8 cellular contexts compared by ENCODE assay signal in genomic region chr1:23742670-23743286, GRCh38. TPM values are rescaled to one million over a fixed set of nuclear protein-coding genes. Genes with fewer than 3 reads are reported as not detected.
DNase-seq lines count a peak whose midpoint lies in the region; ATAC-seq, FAIRE-seq and TF ChIP-seq lines count a peak whose summit lies in the region.

No MANE protein-coding gene starts in this region.

- TF ChIP-seq POLR2A in HepG2 (IDR thresholded peaks at IDR 0.05; ENCODE audit: insufficient read depth in 1 of 2, low read depth in 2 of 2, low read length in 2 of 2) (no peak), suprapubic skin (IDR thresholded peaks at IDR 0.05) (no peak)

- H3K27me3 ChIP-seq in BLaER1 (no peaks in the 10 kb centered on the region), HepG2 (ENCODE audit: control insufficient read depth in 1 of 2, insufficient read depth in 2 of 2, low read length in 2 of 2) (no peaks in the 10 kb centered on the region; a peak in 1 of 5 replicates), suprapubic skin (no peaks in the 10 kb centered on the region)

- H3K9me3 ChIP-seq in BLaER1 (no peaks in the 10 kb centered on the region), HepG2 (ENCODE audit: low read length) (no peaks in the 10 kb centered on the region), suprapubic skin (no peaks in the 10 kb centered on the region)

- no peak for TF ChIP-seq EP300 in HepG2 (IDR thresholded peaks at IDR 0.05; ENCODE audit: low read depth in 2 of 2, low read length in 2 of 2)
- TF ChIP-seq EP300 in HepG2 (CRISPR knock-in tag; IDR thresholded peaks at IDR 0.05; ENCODE audit: borderline replicate concordance) = no peak
- no peak for TF ChIP-seq EP300 in suprapubic skin (IDR thresholded peaks at IDR 0.05)

- no peak for TF ChIP-seq RAD21 in HepG2 (CRISPR knock-in tag; IDR thresholded peaks at IDR 0.05)

- FAIRE-seq in HepG2 (lab: Jason Lieb, UNC) = no peak

- 25% methylated on average over 11 of the region's 28 CpGs for WGBS in HepG2 (ENCODE audit: low lambda C conversion rate)
- 27% methylated on average over 9 of the region's 28 CpGs for WGBS in suprapubic skin

- H3K9ac ChIP-seq in BLaER1 (peak overlapping the region; percentile 98), HepG2 (ENCODE audit: insufficient read depth, low read depth, low read length) (peak overlapping the region; percentile 89)

- H3K9me3 Mint-ChIP-seq in brain = peaks cover 0 to 6% (median 0%) of the 10 kb centered on the region in 5 experiments

- no peak for DNase-seq in LNCaP clone FGC (ENCODE audit: low read depth)
- DNase-seq in HepG2 (ENCODE audit: low spot score) = no peak
- peak in 1 of 2 donors; percentile 62 for DNase-seq in suprapubic skin (ENCODE audit: low spot score in 2 of 2)
- no peak for DNase-seq in amniotic stem cell (lab: John Stamatoyannopoulos, UW)

- TSS peak; percentile 87 for BruUV-seq in HepG2 (replicated peaks; lab: Mats Ljungman, UMichigan)

- H3K27me3 Mint-ChIP-seq in brain = peaks cover 5% of the 10 kb centered on the region

- CTCF ChIA-PET in HepG2 (lab: Yijun Ruan, JAX; ENCODE audit: low intra/inter-chr PET ratio, low total read pairs) = no interaction called here

- peaks cover 47% of the 10 kb centered on the region for H3K4me1 Mint-ChIP-seq in brain

- peak overlapping the region; percentile 30 to 96 (median 91) for H3K27ac Mint-ChIP-seq in brain

- no peak for TF ChIP-seq CTCF in LNCaP clone FGC (IDR thresholded peaks at IDR 0.05; ENCODE audit: control insufficient read depth, extremely low read depth, insufficient read depth)
- no peak for TF ChIP-seq CTCF in brain (conservative IDR thresholded peaks at IDR 0.05)
- TF ChIP-seq CTCF in HepG2 (CRISPR knock-in tag; IDR thresholded peaks at IDR 0.05) = no peak
- no peak for TF ChIP-seq CTCF in suprapubic skin (IDR thresholded peaks at IDR 0.05)

- ATAC-seq in GM19455 (IDR thresholded peaks at IDR 0.05; ENCODE audit: unreplicated experiment) = peak; percentile 26
- peak; percentile 68 for ATAC-seq in HepG2
- no peak for ATAC-seq in GM21423 (IDR thresholded peaks at IDR 0.05; ENCODE audit: unreplicated experiment)

- H2AFZ ChIP-seq in HepG2 (ENCODE audit: low read length) = no peak overlapping the region

- POLR2A ChIA-PET in HepG2 (lab: Yijun Ruan, JAX) = interaction anchor here (0.9 to 4.5 kb wide), 5 partner anchors 15 to 51 kb away, joined by 4 to 42 read pairs (median 18); partner anchors contain the start of genes PITHD1 and RPL11

- in situ Hi-C loops in HepG2 (cut with HindIII; ENCODE audit: extremely low pct_ligation_motif_present, low pct_unique_long_range_greater_than_20kb) = no loop called here

- H3K79me2 ChIP-seq in HepG2 (ENCODE audit: insufficient read depth, low read length) = peaks cover 42% of the 10 kb centered on the region

- H4K20me1 ChIP-seq in BLaER1 = peaks cover 44% of the 10 kb centered on the region
- peaks cover 8% of the 10 kb centered on the region for H4K20me1 ChIP-seq in HepG2 (ENCODE audit: insufficient read depth, low read length)

- H3K27ac ChIP-seq in BLaER1 (peak overlapping the region; percentile 96), HepG2 (ENCODE audit: extremely low read length, insufficient read depth, low read length) (peak overlapping the region; percentile 79), suprapubic skin (peak overlapping the region; percentile 90)

- H3K4me3 ChIP-seq in BLaER1 = peak overlapping the region; percentile 100
- H3K4me3 ChIP-seq in LNCaP clone FGC (ENCODE audit: low read depth, low read length) = peak overlapping the region; percentile 71
- H3K4me3 ChIP-seq in HepG2 (replicated peaks in 1 of 3; ENCODE audit: insufficient read depth in 1 of 3, low read depth in 2 of 3, low read length in 3 of 3) = peak overlapping the region; percentile 81 to 98 (median 93)
- peak overlapping the region; percentile 81 for H3K4me3 ChIP-seq in suprapubic skin

- H3K36me3 ChIP-seq in BLaER1 (peaks cover 20% of the 10 kb centered on the region), HepG2 (replicated peaks in 1 of 2; ENCODE audit: control insufficient read depth in 1 of 2, insufficient read depth in 2 of 2, low read length in 2 of 2) (peaks cover 2 to 12% of the 10 kb centered on the region in 2 experiments; a peak in 1 of 5 replicates), suprapubic skin (peaks cover 5% of the 10 kb centered on the region)

- H3K36me3 Mint-ChIP-seq in brain = peaks cover 8% of the 10 kb centered on the region

- H3K4me2 ChIP-seq in BLaER1 (peak overlapping the region; percentile 98), HepG2 (ENCODE audit: low read depth, low read length) (peak overlapping the region; percentile 92)

- peak overlapping the region; percentile 78 to 88 (median 86) for H3K4me3 Mint-ChIP-seq in brain

- H3K4me1 ChIP-seq in BLaER1 = peaks cover 36% of the 10 kb centered on the region
- H3K4me1 ChIP-seq in HepG2 (ENCODE audit: insufficient read depth, low read length) = peaks cover 37% of the 10 kb centered on the region
- H3K4me1 ChIP-seq in suprapubic skin = peaks cover 40% of the 10 kb centered on the region

- intact Hi-C loops in HepG2 (cut with micrococcal nuclease; ENCODE audit: unreplicated experiment) = loop anchor here (10.0 kb wide), 1 partner anchor 188 kb away; the partner anchor contains the start of gene ID3

RNA-seq across cellular contexts. Expression of gene ELOA, which starts 0.5 kb away (rescaled TPM):
- polyA plus RNA-seq in brain (ENCODE audit: insufficient read depth, low read depth, low replicate concordance) = 26.9 TPM
- total RNA-seq in HepG2 (2016; rRNA removed; fragmentation: Illumina TruSeq; extraction: Trizol) = 28.5 and 36.3 TPM in 2 replicates
- total RNA-seq in HepG2 (2016; cell fraction: cytosol; rRNA removed; fragmentation: Illumina TruSeq; extraction: Trizol; ENCODE audit: low read depth) = 7.3 and 7.8 TPM in 2 replicates
- 27.5 and 30.2 TPM in 2 replicates for total RNA-seq in HepG2 (2016; cell fraction: insoluble cytoplasmic fraction; rRNA removed; fragmentation: Illumina TruSeq; extraction: Trizol)
- 23.8 and 29.0 TPM in 2 replicates for total RNA-seq in HepG2 (2016; cell fraction: membrane; rRNA removed; fragmentation: Illumina TruSeq; extraction: Trizol)
- 16.4 and 21.2 TPM in 2 replicates for total RNA-seq in HepG2 (2016; cell fraction: nucleus; rRNA removed; fragmentation: Illumina TruSeq; extraction: Trizol)
- polyA plus RNA-seq in HepG2 (2011; rRNA removed) = 14.2 and 14.8 TPM in 2 replicates
- 9.6 and 12.3 TPM in 2 replicates for polyA plus RNA-seq in HepG2 (2011; cell fraction: cytosol; rRNA removed)
- polyA plus RNA-seq in HepG2 (2011; cell fraction: nucleus; rRNA removed) = 10.0 and 12.4 TPM in 2 replicates
- polyA plus RNA-seq in HepG2 (2012) = 16.3 and 19.1 TPM in 2 replicates
- 11.2 and 13.3 TPM in 2 replicates for polyA plus RNA-seq in HepG2 (2016; cell fraction: cytosol; fragmentation: Illumina TruSeq; extraction: Trizol; ENCODE audit: low read depth)
- 33.1 and 41.5 TPM in 2 replicates for polyA plus RNA-seq in HepG2 (2016; cell fraction: insoluble cytoplasmic fraction; fragmentation: Illumina TruSeq; extraction: Trizol; ENCODE audit: low read depth)
- 21.3 and 28.9 TPM in 2 replicates for polyA plus RNA-seq in HepG2 (2016; cell fraction: membrane; fragmentation: Illumina TruSeq; extraction: Trizol; ENCODE audit: low read depth)
- 32.1 and 36.1 TPM in 2 replicates for polyA plus RNA-seq in HepG2 (2016; cell fraction: nucleus; fragmentation: Illumina TruSeq; extraction: Trizol; ENCODE audit: insufficient read depth, low read depth)
- polyA minus RNA-seq in HepG2 (2011; rRNA and poly(A)+ RNA removed; ENCODE audit: low replicate concordance) = 9.7 and 21.5 TPM in 2 replicates
- 18.6 and 21.7 TPM in 2 replicates for polyA minus RNA-seq in HepG2 (2011; cell fraction: cytosol; rRNA and poly(A)+ RNA removed)
- polyA minus RNA-seq in HepG2 (2011; cell fraction: nucleus; rRNA and poly(A)+ RNA removed) = 12.0 and 20.3 TPM in 2 replicates
- 10 to 100 TPM; 38.2 to 58.2 (median 42.8) TPM for total RNA-seq in suprapubic skin

RNA-seq across cellular contexts. Expression of gene PITHD1, which starts 35.4 kb away (rescaled TPM):
- 79.2 TPM for polyA plus RNA-seq in brain (ENCODE audit: insufficient read depth, low read depth, low replicate concordance)
- 37.3 and 44.9 TPM in 2 replicates for total RNA-seq in HepG2 (2016; rRNA removed; fragmentation: Illumina TruSeq; extraction: Trizol)
- total RNA-seq in HepG2 (2016; cell fraction: cytosol; rRNA removed; fragmentation: Illumina TruSeq; extraction: Trizol; ENCODE audit: low read depth) = 6.6 and 7.1 TPM in 2 replicates
- total RNA-seq in HepG2 (2016; cell fraction: insoluble cytoplasmic fraction; rRNA removed; fragmentation: Illumina TruSeq; extraction: Trizol) = 39.7 and 44.6 TPM in 2 replicates
- 24.7 and 27.8 TPM in 2 replicates for total RNA-seq in HepG2 (2016; cell fraction: membrane; rRNA removed; fragmentation: Illumina TruSeq; extraction: Trizol)
- 21.3 and 22.5 TPM in 2 replicates for total RNA-seq in HepG2 (2016; cell fraction: nucleus; rRNA removed; fragmentation: Illumina TruSeq; extraction: Trizol)
- polyA plus RNA-seq in HepG2 (2011; rRNA removed) = 26.6 and 28.0 TPM in 2 replicates
- 17.4 and 25.5 TPM in 2 replicates for polyA plus RNA-seq in HepG2 (2011; cell fraction: cytosol; rRNA removed)
- polyA plus RNA-seq in HepG2 (2011; cell fraction: nucleus; rRNA removed) = 12.1 and 20.0 TPM in 2 replicates
- polyA plus RNA-seq in HepG2 (2012) = 25.1 and 29.3 TPM in 2 replicates
- 6.4 and 7.2 TPM in 2 replicates for polyA plus RNA-seq in HepG2 (2016; cell fraction: cytosol; fragmentation: Illumina TruSeq; extraction: Trizol; ENCODE audit: low read depth)
- 49.7 and 49.8 TPM in 2 replicates for polyA plus RNA-seq in HepG2 (2016; cell fraction: insoluble cytoplasmic fraction; fragmentation: Illumina TruSeq; extraction: Trizol; ENCODE audit: low read depth)
- 20.1 and 20.8 TPM in 2 replicates for polyA plus RNA-seq in HepG2 (2016; cell fraction: membrane; fragmentation: Illumina TruSeq; extraction: Trizol; ENCODE audit: low read depth)
- polyA plus RNA-seq in HepG2 (2016; cell fraction: nucleus; fragmentation: Illumina TruSeq; extraction: Trizol; ENCODE audit: insufficient read depth, low read depth) = 41.4 and 42.1 TPM in 2 replicates
- 5.1 and 25.2 TPM in 2 replicates for polyA minus RNA-seq in HepG2 (2011; rRNA and poly(A)+ RNA removed; ENCODE audit: low replicate concordance)
- 3.8 and 5.5 TPM in 2 replicates for polyA minus RNA-seq in HepG2 (2011; cell fraction: cytosol; rRNA and poly(A)+ RNA removed)
- polyA minus RNA-seq in HepG2 (2011; cell fraction: nucleus; rRNA and poly(A)+ RNA removed) = 12.1 and 14.0 TPM in 2 replicates
- 10 to 100 TPM; 49.4 to 93.1 (median 74.3) TPM for total RNA-seq in suprapubic skin

RNA-seq across cellular contexts. Expression of gene LYPLA2, which starts 48.2 kb away (rescaled TPM):
- polyA plus RNA-seq in brain (ENCODE audit: insufficient read depth, low read depth, low replicate concordance) = 53.3 TPM
- 73.2 and 90.3 TPM in 2 replicates for total RNA-seq in HepG2 (2016; rRNA removed; fragmentation: Illumina TruSeq; extraction: Trizol)
- total RNA-seq in HepG2 (2016; cell fraction: cytosol; rRNA removed; fragmentation: Illumina TruSeq; extraction: Trizol; ENCODE audit: low read depth) = 20.4 and 23.5 TPM in 2 replicates
- 74.2 and 88.0 TPM in 2 replicates for total RNA-seq in HepG2 (2016; cell fraction: insoluble cytoplasmic fraction; rRNA removed; fragmentation: Illumina TruSeq; extraction: Trizol)
- 42.0 and 50.1 TPM in 2 replicates for total RNA-seq in HepG2 (2016; cell fraction: membrane; rRNA removed; fragmentation: Illumina TruSeq; extraction: Trizol)
- total RNA-seq in HepG2 (2016; cell fraction: nucleus; rRNA removed; fragmentation: Illumina TruSeq; extraction: Trizol) = 32.9 and 38.9 TPM in 2 replicates
- polyA plus RNA-seq in HepG2 (2011; rRNA removed) = 72.1 and 96.1 TPM in 2 replicates
- polyA plus RNA-seq in HepG2 (2011; cell fraction: cytosol; rRNA removed) = 70.6 and 104 TPM in 2 replicates
- polyA plus RNA-seq in HepG2 (2011; cell fraction: nucleus; rRNA removed) = 134 and 140 TPM in 2 replicates
- polyA plus RNA-seq in HepG2 (2012) = 47.7 and 58.7 TPM in 2 replicates
- 28.9 and 30.0 TPM in 2 replicates for polyA plus RNA-seq in HepG2 (2016; cell fraction: cytosol; fragmentation: Illumina TruSeq; extraction: Trizol; ENCODE audit: low read depth)
- 113 and 115 TPM in 2 replicates for polyA plus RNA-seq in HepG2 (2016; cell fraction: insoluble cytoplasmic fraction; fragmentation: Illumina TruSeq; extraction: Trizol; ENCODE audit: low read depth)
- polyA plus RNA-seq in HepG2 (2016; cell fraction: membrane; fragmentation: Illumina TruSeq; extraction: Trizol; ENCODE audit: low read depth) = 43.7 and 45.0 TPM in 2 replicates
- 67.4 and 74.9 TPM in 2 replicates for polyA plus RNA-seq in HepG2 (2016; cell fraction: nucleus; fragmentation: Illumina TruSeq; extraction: Trizol; ENCODE audit: insufficient read depth, low read depth)
- 58.0 and 75.1 TPM in 2 replicates for polyA minus RNA-seq in HepG2 (2011; rRNA and poly(A)+ RNA removed; ENCODE audit: low replicate concordance)
- 39.7 and 48.1 TPM in 2 replicates for polyA minus RNA-seq in HepG2 (2011; cell fraction: cytosol; rRNA and poly(A)+ RNA removed)
- 17.4 and 26.0 TPM in 2 replicates for polyA minus RNA-seq in HepG2 (2011; cell fraction: nucleus; rRNA and poly(A)+ RNA removed)
- 10 to 100 TPM; 52.7 to 76.9 (median 63.6) TPM for total RNA-seq in suprapubic skin

RNA-seq across cellular contexts. Expression of gene RPL11, which starts 51.2 kb away (rescaled TPM):
- polyA plus RNA-seq in brain (ENCODE audit: insufficient read depth, low read depth, low replicate concordance) = 1,972 TPM
- total RNA-seq in HepG2 (2016; rRNA removed; fragmentation: Illumina TruSeq; extraction: Trizol) = 2,010 and 2,638 TPM in 2 replicates
- 1,858 and 2,176 TPM in 2 replicates for total RNA-seq in HepG2 (2016; cell fraction: cytosol; rRNA removed; fragmentation: Illumina TruSeq; extraction: Trizol; ENCODE audit: low read depth)
- 2,021 and 2,756 TPM in 2 replicates for total RNA-seq in HepG2 (2016; cell fraction: insoluble cytoplasmic fraction; rRNA removed; fragmentation: Illumina TruSeq; extraction: Trizol)
- total RNA-seq in HepG2 (2016; cell fraction: membrane; rRNA removed; fragmentation: Illumina TruSeq; extraction: Trizol) = 3,644 and 4,048 TPM in 2 replicates
- total RNA-seq in HepG2 (2016; cell fraction: nucleus; rRNA removed; fragmentation: Illumina TruSeq; extraction: Trizol) = 641 and 715 TPM in 2 replicates
- polyA plus RNA-seq in HepG2 (2011; rRNA removed) = 1,552 and 1,682 TPM in 2 replicates
- polyA plus RNA-seq in HepG2 (2011; cell fraction: cytosol; rRNA removed) = 1,274 and 1,563 TPM in 2 replicates
- polyA plus RNA-seq in HepG2 (2011; cell fraction: nucleus; rRNA removed) = 268 and 378 TPM in 2 replicates
- 3,472 and 3,503 TPM in 2 replicates for polyA plus RNA-seq in HepG2 (2012)
- 3,344 and 3,698 TPM in 2 replicates for polyA plus RNA-seq in HepG2 (2016; cell fraction: cytosol; fragmentation: Illumina TruSeq; extraction: Trizol; ENCODE audit: low read depth)
- 3,158 and 3,586 TPM in 2 replicates for polyA plus RNA-seq in HepG2 (2016; cell fraction: insoluble cytoplasmic fraction; fragmentation: Illumina TruSeq; extraction: Trizol; ENCODE audit: low read depth)
- polyA plus RNA-seq in HepG2 (2016; cell fraction: membrane; fragmentation: Illumina TruSeq; extraction: Trizol; ENCODE audit: low read depth) = 4,657 and 4,799 TPM in 2 replicates
- 1,462 and 1,519 TPM in 2 replicates for polyA plus RNA-seq in HepG2 (2016; cell fraction: nucleus; fragmentation: Illumina TruSeq; extraction: Trizol; ENCODE audit: insufficient read depth, low read depth)
- 334 and 786 TPM in 2 replicates for polyA minus RNA-seq in HepG2 (2011; rRNA and poly(A)+ RNA removed; ENCODE audit: low replicate concordance)
- 353 and 418 TPM in 2 replicates for polyA minus RNA-seq in HepG2 (2011; cell fraction: cytosol; rRNA and poly(A)+ RNA removed)
- polyA minus RNA-seq in HepG2 (2011; cell fraction: nucleus; rRNA and poly(A)+ RNA removed) = 166 and 250 TPM in 2 replicates
- 1,000 to 10,000 TPM in 3 of 4 donors, 100 to 1,000 TPM in 1; 864 to 1,286 (median 1,238) TPM for total RNA-seq in suprapubic skin

RNA-seq across cellular contexts. Expression of gene GALE, which starts 57.8 kb away (rescaled TPM):
- 20.7 TPM for polyA plus RNA-seq in brain (ENCODE audit: insufficient read depth, low read depth, low replicate concordance)
- total RNA-seq in HepG2 (2016; rRNA removed; fragmentation: Illumina TruSeq; extraction: Trizol) = 85.2 and 86.6 TPM in 2 replicates
- total RNA-seq in HepG2 (2016; cell fraction: cytosol; rRNA removed; fragmentation: Illumina TruSeq; extraction: Trizol; ENCODE audit: low read depth) = 19.0 and 24.8 TPM in 2 replicates
- 88.8 and 91.0 TPM in 2 replicates for total RNA-seq in HepG2 (2016; cell fraction: insoluble cytoplasmic fraction; rRNA removed; fragmentation: Illumina TruSeq; extraction: Trizol)
- 28.1 and 32.1 TPM in 2 replicates for total RNA-seq in HepG2 (2016; cell fraction: membrane; rRNA removed; fragmentation: Illumina TruSeq; extraction: Trizol)
- total RNA-seq in HepG2 (2016; cell fraction: nucleus; rRNA removed; fragmentation: Illumina TruSeq; extraction: Trizol) = 43.6 and 54.4 TPM in 2 replicates
- polyA plus RNA-seq in HepG2 (2011; rRNA removed) = 88.4 and 99.0 TPM in 2 replicates
- polyA plus RNA-seq in HepG2 (2011; cell fraction: cytosol; rRNA removed) = 95.8 and 105 TPM in 2 replicates
- 168 and 180 TPM in 2 replicates for polyA plus RNA-seq in HepG2 (2011; cell fraction: nucleus; rRNA removed)
- polyA plus RNA-seq in HepG2 (2012) = 46.4 and 46.8 TPM in 2 replicates
- polyA plus RNA-seq in HepG2 (2016; cell fraction: cytosol; fragmentation: Illumina TruSeq; extraction: Trizol; ENCODE audit: low read depth) = 12.7 and 14.4 TPM in 2 replicates
- 75.6 and 81.5 TPM in 2 replicates for polyA plus RNA-seq in HepG2 (2016; cell fraction: insoluble cytoplasmic fraction; fragmentation: Illumina TruSeq; extraction: Trizol; ENCODE audit: low read depth)
- polyA plus RNA-seq in HepG2 (2016; cell fraction: membrane; fragmentation: Illumina TruSeq; extraction: Trizol; ENCODE audit: low read depth) = 19.5 and 21.9 TPM in 2 replicates
- polyA plus RNA-seq in HepG2 (2016; cell fraction: nucleus; fragmentation: Illumina TruSeq; extraction: Trizol; ENCODE audit: insufficient read depth, low read depth) = 96.1 and 107 TPM in 2 replicates
- polyA minus RNA-seq in HepG2 (2011; rRNA and poly(A)+ RNA removed; ENCODE audit: low replicate concordance) = 60.0 and 64.5 TPM in 2 replicates
- polyA minus RNA-seq in HepG2 (2011; cell fraction: cytosol; rRNA and poly(A)+ RNA removed) = 19.9 and 28.0 TPM in 2 replicates
- polyA minus RNA-seq in HepG2 (2011; cell fraction: nucleus; rRNA and poly(A)+ RNA removed) = 31.8 and 36.4 TPM in 2 replicates
- total RNA-seq in suprapubic skin = 10 to 100 TPM; 15.4 to 26.6 (median 16.9) TPM
